Comparison of ENCODE assay signal across 8 cellular contexts in genomic region chr12:1529862-1530591, GRCh38.
DNase-seq lines count a peak whose midpoint lies in the region; ATAC-seq, FAIRE-seq and TF ChIP-seq lines count a peak whose summit lies in the region.

No MANE protein-coding gene starts in this region.

- no peak overlapping the region for H3K4ac ChIP-seq in H1 (replicated peaks; ENCODE audit: insufficient read length, low read depth, low read length)

- H2BK12ac ChIP-seq in H1 (ENCODE audit: low read depth, low read length), result no peak overlapping the region

- POLR2A ChIA-PET in H1 (lab: Charles Lee; ENCODE audit: partially characterized antibody), result no interaction called here

- FAIRE-seq in H1 (lab: Jason Lieb, UNC), result no peak

- no peak overlapping the region for H2BK20ac ChIP-seq in H1 (ENCODE audit: low read length)

- H3K9me3 ChIP-seq in NT2/D1 (ENCODE audit: insufficient read depth, low read length) (no peaks in the 10 kb centered on the region), H1 (ENCODE audit: insufficient read depth in 2 of 2, low read depth in 1 of 2, low read length in 1 of 2) (no peaks in the 10 kb centered on the region), muscle layer of duodenum (ENCODE audit: control insufficient read depth in 1 of 2, low read length in 2 of 2) (no peaks in the 10 kb centered on the region)

- no peak overlapping the region for H3K23ac ChIP-seq in H1 (ENCODE audit: insufficient read length)

- DNase-seq in GM06990 (ENCODE audit: extremely low read depth, insufficient read length) (peak; percentile 57), NT2/D1 (ENCODE audit: low read depth, low spot score) (no peak), H1 (ENCODE audit: low read depth in 1 of 2, low spot score in 2 of 2) (no peak), NOMO-1 treated with dmso at 0.1 percent for 144 hours (lab: John Stamatoyannopoulos, UW; ENCODE audit: unreplicated experiment) (no peak), RKO (ENCODE audit: low spot score) (no peak)

- H2AFZ ChIP-seq in H1 (ENCODE audit: low read length), result no peak overlapping the region; the same call in 1 of the 2 replicates

- H4K8ac ChIP-seq in H1 (ENCODE audit: extremely low read depth, insufficient read depth, low read length), result no peak overlapping the region

- H3K9ac ChIP-seq in NT2/D1 (ENCODE audit: insufficient read length, low read depth) (peak overlapping the region; percentile 75), H1 (replicated peaks in 1 of 4; ENCODE audit: extremely low read depth in 1 of 4, low read depth in 3 of 4, low read length in 3 of 4) (peak overlapping the region in 1 of 4 experiments; percentile 73; a peak in 1 of 7 replicates)

- no peaks in the 10 kb centered on the region; the same call in 1 of the 2 replicates for H3K36me3 ChIP-seq in GM06990 (ENCODE audit: control insufficient read depth, insufficient read depth, low read length)
- H3K36me3 ChIP-seq in NT2/D1 (ENCODE audit: insufficient read depth, insufficient read length, low read length), result peaks cover 6% of the 10 kb centered on the region
- no peaks in the 10 kb centered on the region; a peak in 1 of 8 replicates for H3K36me3 ChIP-seq in H1 (ENCODE audit: control insufficient read depth in 2 of 4, insufficient read depth in 4 of 4, low read length in 3 of 4)
- no peaks in the 10 kb centered on the region for H3K36me3 ChIP-seq in muscle layer of duodenum (ENCODE audit: control insufficient read depth in 1 of 2, insufficient read depth in 2 of 2, low read length in 2 of 2)

- 3% methylated on average over 35 of the region's 101 CpGs; no CpG with 5 or more reads in 1 of the 2 experiments for WGBS in H1 (ENCODE audit: extremely low coverage in 1 of 2, insufficient coverage in 1 of 2, insufficient read length in 1 of 2, insufficient replicate concordance in 2 of 2, low coverage in 1 of 2, low lambda C conversion rate in 2 of 2, missing lambda C conversion rate in 1 of 2), 2 experiments

- H4K91ac ChIP-seq in H1 (replicated peaks; ENCODE audit: insufficient read length, low read length), result no peak overlapping the region

- no peak for TF ChIP-seq POLR2A in H1 (IDR thresholded peaks at IDR 0.05; ENCODE audit: control extremely low read depth in 1 of 2, low read depth in 2 of 2, low read length in 2 of 2)

- peak overlapping the region; percentile 56 to 67 for H3K4me2 ChIP-seq in H1 (ENCODE audit: insufficient read depth in 1 of 2, low read depth in 2 of 2, low read length in 2 of 2)

- no peaks in the 10 kb centered on the region for H3K27me3 ChIP-seq in GM06990 (replicated peaks; ENCODE audit: control insufficient read depth, insufficient read depth, low read length)
- peaks cover 60% of the 10 kb centered on the region for H3K27me3 ChIP-seq in NT2/D1 (ENCODE audit: insufficient read depth, insufficient read length)
- H3K27me3 ChIP-seq in H1 (replicated peaks in 1 of 4; ENCODE audit: control insufficient read depth in 3 of 4, extremely low read depth in 1 of 4, insufficient read depth in 3 of 4, low read length in 3 of 4), result peaks cover 55 to 86% (median 72%) of the 10 kb centered on the region in 4 experiments
- peaks cover 31% of the 10 kb centered on the region for H3K27me3 ChIP-seq in muscle layer of duodenum (ENCODE audit: low read depth, low read length)

- H4K20me1 ChIP-seq in H1 (replicated peaks in 1 of 2; ENCODE audit: control insufficient read depth in 1 of 2, insufficient read depth in 2 of 2, low read length in 2 of 2), result peaks cover 0 to 9% of the 10 kb centered on the region in 2 experiments

- peaks cover 29% of the 10 kb centered on the region for H3K4me1 ChIP-seq in NT2/D1 (ENCODE audit: insufficient read depth, insufficient read length)
- peaks cover 0 to 5% (median 4%) of the 10 kb centered on the region in 4 experiments; a peak in 5 of 7 replicates for H3K4me1 ChIP-seq in H1 (replicated peaks in 1 of 4; ENCODE audit: control insufficient read depth in 3 of 4, insufficient read depth in 4 of 4, low read length in 3 of 4)
- H3K4me1 ChIP-seq in muscle layer of duodenum (ENCODE audit: control insufficient read depth in 1 of 2, insufficient read depth in 2 of 2, low read length in 2 of 2), result peaks cover 0 to 16% of the 10 kb centered on the region in 2 donors

- no peak overlapping the region for H2BK15ac ChIP-seq in H1 (ENCODE audit: low read length)

- H3K56ac ChIP-seq in H1 (replicated peaks; ENCODE audit: insufficient read length, low read depth, low read length), result no peak overlapping the region

- H3K79me2 ChIP-seq in H1 (ENCODE audit: control insufficient read depth in 1 of 2, insufficient read depth in 2 of 2, low read length in 2 of 2), result no peaks in the 10 kb centered on the region; a peak in 1 of 4 replicates

- no peak overlapping the region for H3K18ac ChIP-seq in H1 (ENCODE audit: extremely low read depth, low read length)

- TF ChIP-seq CTCF in GM06990 (IDR thresholded peaks at IDR 0.05; ENCODE audit: insufficient read depth, low read length, poor library complexity, severe bottlenecking) (no peak), H1 (IDR thresholded peaks at IDR 0.05; ENCODE audit: control extremely low read depth in 1 of 3, insufficient read depth in 1 of 3, low read depth in 1 of 3, low read length in 3 of 3) (no peak)

- no peak overlapping the region for H2AK5ac ChIP-seq in H1 (ENCODE audit: low read depth, low read length)

- no peak overlapping the region for H3K27ac ChIP-seq in H1 (ENCODE audit: low read depth, low read length)
- H3K27ac ChIP-seq in muscle layer of duodenum (ENCODE audit: low read length), result no peak overlapping the region

- H4K5ac ChIP-seq in H1 (ENCODE audit: insufficient read length, low read depth, low read length), result no peak overlapping the region

- peaks cover 2% of the 10 kb centered on the region; the same call in 1 of the 2 replicates for H3K23me2 ChIP-seq in H1 (ENCODE audit: low read depth, low read length)

- no peak overlapping the region for H2BK5ac ChIP-seq in H1 (ENCODE audit: low read depth, low read length)

- no peak for TF ChIP-seq EP300 in H1 (IDR thresholded peaks at IDR 0.05; ENCODE audit: borderline replicate concordance in 1 of 2, low read depth in 2 of 2, low read length in 2 of 2)

- TF ChIP-seq RAD21 in H1 (IDR thresholded peaks at IDR 0.05 in 1 of 2, conservative IDR thresholded peaks at IDR 0.05 in 1 of 2; ENCODE audit: low read depth in 2 of 2, low read length in 2 of 2), result no peak

- H3K4me3 ChIP-seq in GM06990 (replicated peaks; ENCODE audit: low read depth, low read length) (peak overlapping the region; percentile 58), NT2/D1 (ENCODE audit: insufficient read length, low read depth) (peak overlapping the region; percentile 54), H1 (ENCODE audit: extremely low read depth in 1 of 4, insufficient read depth in 2 of 4, low read depth in 3 of 4, low read length in 4 of 4) (peak overlapping the region; percentile 19 to 74 (median 38)), muscle layer of duodenum (ENCODE audit: low read depth in 1 of 2, low read length in 2 of 2) (peak overlapping the region; percentile 46 to 70)

- no peaks in the 10 kb centered on the region for H3K79me1 ChIP-seq in H1 (ENCODE audit: low read depth, low read length)

- no peak overlapping the region for H3K14ac ChIP-seq in H1 (ENCODE audit: insufficient read length)

- CTCF ChIA-PET in H1 (lab: Charles Lee; ENCODE audit: partially characterized antibody), result interaction anchor here (0.9 to 2.0 kb wide), 2 partner anchors 13 to 53 kb away, joined by 5 to 10 read pairs; no protein-coding TSS in a partner anchor

- no peak overlapping the region for H2BK120ac ChIP-seq in H1 (replicated peaks; ENCODE audit: low read depth, low read length)

- ATAC-seq in GM18502 (IDR thresholded peaks at IDR 0.05; ENCODE audit: poor library complexity, unreplicated experiment), result no peak
- ATAC-seq in GM21576 (IDR thresholded peaks at IDR 0.05; ENCODE audit: unreplicated experiment), result no peak

TF ChIP-seq in H1, 55 proteins besides CTCF, POLR2A, EP300 and RAD21 (continues in another document):
- TF ChIP-seq GTF2F1 (IDR thresholded peaks at IDR 0.05; ENCODE audit: borderline replicate concordance, low read depth, low read length), result no peak
- TF ChIP-seq ZNF274 (IDR thresholded peaks at IDR 0.05; ENCODE audit: borderline replicate concordance, extremely low read depth, low read length), result no peak
- TF ChIP-seq MAFK (IDR thresholded peaks at IDR 0.05; ENCODE audit: low read depth, low read length), result no peak
- no peak for TF ChIP-seq TEAD4 (IDR thresholded peaks at IDR 0.05; ENCODE audit: low read depth, low read length)
- no peak for TF ChIP-seq CEBPB (IDR thresholded peaks at IDR 0.05; ENCODE audit: low read depth, low read length)
- TF ChIP-seq KDM5A (IDR thresholded peaks at IDR 0.05; ENCODE audit: low read length), result no peak
- TF ChIP-seq KDM4A (IDR thresholded peaks at IDR 0.05; ENCODE audit: low read depth, low read length, severe bottlenecking), result peak; percentile 57
